8 cellular contexts compared by ENCODE assay signal in genomic region chr10:33337335-33337854, GRCh38. TPM values are rescaled to one million over a fixed set of nuclear protein-coding genes. Genes with fewer than 3 reads are reported as not detected.
DNase-seq lines count a peak whose midpoint lies in the region; ATAC-seq, FAIRE-seq and TF ChIP-seq lines count a peak whose summit lies in the region.

No MANE protein-coding gene starts in this region.

- no peak overlapping the region for H2BK15ac ChIP-seq in neuronal stem cell (ENCODE audit: low read length)

- H3K79me1 ChIP-seq in neuronal stem cell (ENCODE audit: low read depth, low read length) = no peaks in the 10 kb centered on the region

- peak; percentile 56 for FAIRE-seq in RCC 7860 (lab: Jason Lieb, UNC)

- no peak overlapping the region for H2BK120ac ChIP-seq in neuronal stem cell (ENCODE audit: low read depth, low read length)

- H3K79me2 ChIP-seq in fibroblast of lung (ENCODE audit: control insufficient read depth, insufficient read depth, low read length) = peaks cover 37% of the 10 kb centered on the region

- peak overlapping the region; percentile 28 for H2AFZ ChIP-seq in fibroblast of lung (ENCODE audit: low read length)
- H2AFZ ChIP-seq in neuronal stem cell (ENCODE audit: low read length) = peak overlapping the region; percentile 87

- H2AK5ac ChIP-seq in neuronal stem cell (ENCODE audit: low read depth, low read length) = no peak overlapping the region

- WGBS in neuronal stem cell (ENCODE audit: extremely low coverage in 2 of 2, insufficient read length in 2 of 2, insufficient replicate concordance in 1 of 2), 2 donors = no CpG with 5 or more reads among the region's 8 CpGs

- H3K4me1 ChIP-seq in fibroblast of lung (ENCODE audit: control insufficient read depth, extremely low read depth, insufficient read depth, low read length) (peaks cover 19% of the 10 kb centered on the region), neuronal stem cell (ENCODE audit: control insufficient read depth in 2 of 2, insufficient read depth in 1 of 2, low read depth in 1 of 2, low read length in 2 of 2) (peaks cover 1 to 12% of the 10 kb centered on the region in 2 donors)

- H3K9ac ChIP-seq in fibroblast of lung (ENCODE audit: insufficient read depth, low read length) (peak overlapping the region; percentile 78), neuronal stem cell (ENCODE audit: low read depth, low read length, poor library complexity) (no peak overlapping the region)

- H4K8ac ChIP-seq in neuronal stem cell (ENCODE audit: low read depth, low read length) = no peak overlapping the region

- no peak overlapping the region for H3K18ac ChIP-seq in neuronal stem cell (ENCODE audit: low read length)

- intact Hi-C loops in CD14-positive monocyte (cut with micrococcal nuclease) = no loop called here

- H3K4ac ChIP-seq in neuronal stem cell (ENCODE audit: low read length) = no peak overlapping the region

- peaks cover 42 to 67% (median 50%) of the 10 kb centered on the region in 3 donors for H3K27me3 Mint-ChIP-seq in CD14-positive monocyte (ENCODE audit: low read depth in 3 of 3)

- H3K4me2 ChIP-seq in fibroblast of lung (ENCODE audit: extremely low read depth, insufficient read depth, low read length) (peak overlapping the region; percentile 91), neuronal stem cell (ENCODE audit: insufficient read depth, low read length, poor library complexity, severe bottlenecking) (peak overlapping the region; percentile 100)

- TF ChIP-seq CTCF in CD14-positive monocyte (IDR thresholded peaks at IDR 0.05) = no peak
- TF ChIP-seq CTCF in fibroblast of lung (conservative IDR thresholded peaks at IDR 0.05 in 1 of 2, IDR thresholded peaks at IDR 0.05 in 1 of 2; ENCODE audit: low read depth in 1 of 2, low read length in 2 of 2) = peak in 1 of 2 donors; percentile 26

- no peak overlapping the region for H2BK5ac ChIP-seq in neuronal stem cell (ENCODE audit: low read length)

- no peaks in the 10 kb centered on the region for H4K20me1 ChIP-seq in fibroblast of lung (ENCODE audit: control insufficient read depth, extremely low read depth, insufficient read depth, low read length)

- no peaks in the 10 kb centered on the region for H3K9me3 ChIP-seq in fibroblast of lung (ENCODE audit: control insufficient read depth, insufficient read depth, low read depth, low read length)
- H3K9me3 ChIP-seq in neuronal stem cell (replicated peaks in 1 of 2; ENCODE audit: control insufficient read depth in 2 of 2, insufficient read depth in 1 of 2, low read depth in 1 of 2, low read length in 2 of 2) = no peaks in the 10 kb centered on the region

- H3K4me1 Mint-ChIP-seq in CD14-positive monocyte = peaks cover 25% of the 10 kb centered on the region

- H3K27ac ChIP-seq in fibroblast of lung (ENCODE audit: insufficient read depth, low read length) (peak overlapping the region; percentile 90), neuronal stem cell (replicated peaks; ENCODE audit: low read length) (no peak overlapping the region)

- H3K27ac Mint-ChIP-seq in CD14-positive monocyte = peak overlapping the region in 1 of 7 donors; percentile 50

- no peaks in the 10 kb centered on the region for H3K36me3 Mint-ChIP-seq in CD14-positive monocyte

- DNase-seq in CD14-positive monocyte (ENCODE audit: low spot score) = no peak
- peak; percentile 7 for DNase-seq in RCC 7860 (ENCODE audit: low spot score)
- peak; percentile 86 for DNase-seq in fibroblast of lung (ENCODE audit: low read depth in 2 of 2)
- DNase-seq in neuronal stem cell (ENCODE audit: low spot score) = peak; percentile 21
- DNase-seq in effector CD8-positive, alpha-beta T cell (lab: John Stamatoyannopoulos, UW) = no peak
- DNase-seq in cerebellar nuclear complex (lab: John Stamatoyannopoulos, UW) = no peak

- H3K4me3 ChIP-seq in fibroblast of lung (replicated peaks in 1 of 4; ENCODE audit: control extremely low read depth in 1 of 4, insufficient read depth in 1 of 4, low read depth in 3 of 4, low read length in 4 of 4) (peak overlapping the region; percentile 71 to 78 (median 78)), neuronal stem cell (ENCODE audit: low read length in 2 of 2) (peak overlapping the region in 1 of 2 donors; percentile 86)

- no peak overlapping the region for H4K91ac ChIP-seq in neuronal stem cell (ENCODE audit: low read depth, low read length, poor library complexity)

- H2BK12ac ChIP-seq in neuronal stem cell (ENCODE audit: low read length) = no peak overlapping the region

- no peak overlapping the region for H3K23ac ChIP-seq in neuronal stem cell (ENCODE audit: low read depth, low read length, poor library complexity)

- peak overlapping the region; percentile 62 to 80 for H3K4me3 Mint-ChIP-seq in CD14-positive monocyte

- H3K27me3 ChIP-seq in fibroblast of lung (ENCODE audit: control insufficient read depth, insufficient read depth, low read length) (no peaks in the 10 kb centered on the region), neuronal stem cell (ENCODE audit: control insufficient read depth in 3 of 3, insufficient read depth in 3 of 3, low read depth in 1 of 3, low read length in 3 of 3) (peaks cover 0 to 4% (median 0%) of the 10 kb centered on the region in 3 experiments)

- peaks cover 0 to 5% (median 1%) of the 10 kb centered on the region in 7 donors for H3K9me3 Mint-ChIP-seq in CD14-positive monocyte

- no peaks in the 10 kb centered on the region for H3K36me3 ChIP-seq in fibroblast of lung (ENCODE audit: control insufficient read depth, insufficient read depth, low read length)
- H3K36me3 ChIP-seq in neuronal stem cell (replicated peaks in 1 of 2; ENCODE audit: control insufficient read depth in 2 of 2, insufficient read depth in 2 of 2, low read length in 2 of 2) = no peaks in the 10 kb centered on the region

- ATAC-seq in HG02642 (IDR thresholded peaks at IDR 0.05; ENCODE audit: poor library complexity, unreplicated experiment) (no peak), GM19351 (IDR thresholded peaks at IDR 0.05; ENCODE audit: unreplicated experiment) (no peak)

- H3K14ac ChIP-seq in neuronal stem cell (ENCODE audit: low read length) = no peak overlapping the region

RNA-seq across cellular contexts. Expression of gene NRP1, which starts 2.9 kb away (rescaled TPM):
- polyA plus RNA-seq in CD14-positive monocyte (1 to 10 TPM; 1.1 to 1.7 TPM), fibroblast of lung (187 and 307 TPM in 2 replicates)
- 362 and 373 TPM in 2 replicates for total RNA-seq in fibroblast of lung
- polyA plus RNA-seq in fibroblast of lung (2012) = 195 and 285 TPM in 2 replicates
- 203 and 273 TPM in 2 replicates for polyA minus RNA-seq in fibroblast of lung (ENCODE audit: low replicate concordance)
- polyA plus RNA-seq in neuronal stem cell (2013, experiment 1 of 2) = 2.9 TPM
- 2.6 TPM for polyA plus RNA-seq in neuronal stem cell (2013, experiment 2 of 2)

Comparison
In these comparisons a context has a peak if more than half of its experiments do, and no peak if none do; other contexts are left out.
1. DNase-seq: peak in RCC 7860 (single experiment), fibroblast of lung (2 of 2) and neuronal stem cell (single experiment); none in CD14-positive monocyte (single experiment), effector CD8-positive, alpha-beta T cell (single experiment) and cerebellar nuclear complex (0 of 2).
2. RNA of gene NRP1, which starts 2.9 kb away (polyA plus RNA-seq): 187 to 307 TPM in fibroblast of lung; 1.1 to 1.7 TPM in CD14-positive monocyte; every median in the first group is over 10 times any median in the second.